ENCODE assay signal across 9 cellular contexts in genomic region chr19:39557791-39558622, GRCh38. TPM values are rescaled to one million over a fixed set of nuclear protein-coding genes. Genes with fewer than 3 reads are reported as not detected.
DNase-seq lines count a peak whose midpoint lies in the region; ATAC-seq, FAIRE-seq and TF ChIP-seq lines count a peak whose summit lies in the region.
"Had no signal": no experiment of that assay in that cellular context is flagged by ENCODE, and none has a peak within 500 bp of the region (broad histone marks: within the 10 kb centered on the region; RNA-seq: fewer than 3 reads in every experiment).

No MANE protein-coding gene starts in this region.

- no peak for TF ChIP-seq POLR2A in testis (IDR thresholded peaks at IDR 0.05)

- peak; percentile 73 for ATAC-seq in activated CD8-positive, alpha-beta T cell treated with anti-CD3 and anti-CD28 coated beads for 36 hours
- ATAC-seq in pancreas = peak in 3 of 4 donors; percentile 48 to 89 (median 74)

- intact Hi-C loops in activated CD8-positive, alpha-beta T cell treated with anti-CD3 and anti-CD28 coated beads for 36 hours (cut with micrococcal nuclease) = loop anchor here (10.0 kb wide), 1 partner anchor 207 kb away; no protein-coding TSS in a partner anchor
- intact Hi-C loops in pancreas (cut with DNase I) = loop anchor here in 1 of 3 donors (5.0 kb wide), 1 partner anchor 114 kb away; no protein-coding TSS in a partner anchor
- intact Hi-C loops in testis (cut with DNase I; ENCODE audit: low total_unique reads) = no loop called here

- H3K27ac Mint-ChIP-seq in activated CD8-positive, alpha-beta T cell treated with anti-CD3 and anti-CD28 coated beads for 36 hours = peak overlapping the region; percentile 85

- H3K27ac ChIP-seq in pancreas (no peak overlapping the region), testis (no peak overlapping the region)

- H3K4me3 ChIP-seq in pancreas (no peak overlapping the region), testis (no peak overlapping the region)

- no peaks in the 10 kb centered on the region for H3K36me3 ChIP-seq in pancreas
- H3K36me3 ChIP-seq in testis (ENCODE audit: low read depth, missing control alignments) = no peaks in the 10 kb centered on the region

- H3K4me1 ChIP-seq in pancreas (no peaks in the 10 kb centered on the region), testis (no peaks in the 10 kb centered on the region)

- H3K36me3 Mint-ChIP-seq in activated CD8-positive, alpha-beta T cell treated with anti-CD3 and anti-CD28 coated beads for 36 hours (ENCODE audit: low read depth) = no peaks in the 10 kb centered on the region

- no peaks in the 10 kb centered on the region for H3K9me3 ChIP-seq in pancreas
- no peaks in the 10 kb centered on the region for H3K9me3 ChIP-seq in testis

- no peaks in the 10 kb centered on the region for H3K27me3 Mint-ChIP-seq in activated CD8-positive, alpha-beta T cell treated with anti-CD3 and anti-CD28 coated beads for 36 hours

- no peak for FAIRE-seq in pancreas (lab: Jason Lieb, UNC)
- FAIRE-seq: colon had no signal

- no peak for TF ChIP-seq CTCF in activated CD8-positive, alpha-beta T cell treated with anti-CD3 and anti-CD28 coated beads for 36 hours (IDR thresholded peaks at IDR 0.05)
- no peak for TF ChIP-seq CTCF in pancreas (IDR thresholded peaks at IDR 0.05)
- no peak for TF ChIP-seq CTCF in testis (IDR thresholded peaks at IDR 0.05)

- POLR2A ChIA-PET in activated CD8-positive, alpha-beta T cell treated with anti-CD3 and anti-CD28 coated beads for 36 hours (lab: Charles Lee) = no interaction called here

- peaks cover 18% of the 10 kb centered on the region for H3K4me1 Mint-ChIP-seq in activated CD8-positive, alpha-beta T cell treated with anti-CD3 and anti-CD28 coated beads for 36 hours (ENCODE audit: low read depth)

- no peaks in the 10 kb centered on the region for H3K9me3 Mint-ChIP-seq in activated CD8-positive, alpha-beta T cell treated with anti-CD3 and anti-CD28 coated beads for 36 hours

- CTCF ChIA-PET in activated CD8-positive, alpha-beta T cell treated with anti-CD3 and anti-CD28 coated beads for 36 hours (lab: Charles Lee) = no interaction called here

- peak; percentile 48 to 87 for DNase-seq in NCI-H187 (lab: John Stamatoyannopoulos, UW)
- DNase-seq in NCI-H187 treated with DMSO at 0.1 percent for 48 hours (lab: John Stamatoyannopoulos, UW) = no peak
- peak; percentile 70 for DNase-seq in M059J (ENCODE audit: low read depth)
- peak; percentile 30 for DNase-seq in activated CD8-positive, alpha-beta T cell treated with anti-CD3 and anti-CD28 coated beads for 36 hours
- DNase-seq in pancreas = no peak
- DNase-seq in testis = no peak
- no peak for DNase-seq in NCI-H128 (lab: John Stamatoyannopoulos, UW; ENCODE audit: unreplicated experiment)
- DNase-seq in Kasumi-1 (lab: John Stamatoyannopoulos, UW) = no peak

- no peaks in the 10 kb centered on the region for H3K27me3 ChIP-seq in pancreas
- no peaks in the 10 kb centered on the region for H3K27me3 ChIP-seq in testis

- WGBS in pancreas, 2 donors = 59 to 61% methylated on average over 5 of the region's 5 CpGs
- WGBS in testis, 2 donors = 70 to 78% methylated on average over 5 of the region's 5 CpGs

- peak overlapping the region; percentile 46 for H3K4me3 Mint-ChIP-seq in activated CD8-positive, alpha-beta T cell treated with anti-CD3 and anti-CD28 coated beads for 36 hours

RNA-seq across cellular contexts. Expression of gene EID2, which starts 18.0 kb away (rescaled TPM):
- total RNA-seq in M059J (2014; rRNA removed; shearing (Covaris generic)) = 16.4 and 20.0 TPM in 2 replicates
- 10 to 100 TPM; 11.1 to 11.7 TPM for total RNA-seq in activated CD8-positive, alpha-beta T cell treated with anti-CD3 and anti-CD28 coated beads for 36 hours
- total RNA-seq in pancreas (1 to 10 TPM; 3.3 to 7.5 (median 5.2) TPM), testis (10 to 100 TPM; 23.9 to 26.7 TPM)
- polyA plus RNA-seq in pancreas (10 to 100 TPM in 1 of 2 donors, 1 to 10 TPM in 1; 6.7 to 10.8 TPM), testis (ENCODE audit: insufficient read depth, low read depth, low replicate concordance) (15.0 TPM)

RNA-seq across cellular contexts. Expression of gene EID2B, which starts 25.4 kb away (rescaled TPM):
- 7.4 and 8.9 TPM in 2 replicates for total RNA-seq in M059J (2014; rRNA removed; shearing (Covaris generic))
- total RNA-seq in activated CD8-positive, alpha-beta T cell treated with anti-CD3 and anti-CD28 coated beads for 36 hours = 1 to 10 TPM; 3.0 TPM
- total RNA-seq in pancreas (1 to 10 TPM in 1 of 6 donors, under 1 TPM in 5; 0.63 to 1.1 (median 0.80) TPM), testis (10 to 100 TPM in 1 of 2 donors, 1 to 10 TPM in 1; 9.2 to 12.2 TPM)
- polyA plus RNA-seq in pancreas (1 to 10 TPM; 1.3 to 3.9 TPM), testis (ENCODE audit: insufficient read depth, low read depth, low replicate concordance) (6.6 TPM)

RNA-seq across cellular contexts. Expression of gene SELENOV, which starts 43.1 kb away (rescaled TPM):
- total RNA-seq in M059J (2014; rRNA removed; shearing (Covaris generic)) = not detected in 2 replicates
- total RNA-seq in activated CD8-positive, alpha-beta T cell treated with anti-CD3 and anti-CD28 coated beads for 36 hours = not detected
- not detected for total RNA-seq in pancreas
- not detected for polyA plus RNA-seq in pancreas
- total RNA-seq in testis = 10 to 100 TPM in 1 of 2 donors, 1 to 10 TPM in 1; 2.5 to 10.8 TPM
- 19.7 TPM for polyA plus RNA-seq in testis (ENCODE audit: insufficient read depth, low read depth, low replicate concordance)

RNA-seq across cellular contexts. Expression of gene LGALS13, which starts 44.3 kb away (rescaled TPM):
- not detected in 2 replicates for total RNA-seq in M059J (2014; rRNA removed; shearing (Covaris generic))
- total RNA-seq in activated CD8-positive, alpha-beta T cell treated with anti-CD3 and anti-CD28 coated beads for 36 hours = not detected
- total RNA-seq in pancreas (not detected), testis (not detected)
- polyA plus RNA-seq in pancreas (not detected), testis (ENCODE audit: insufficient read depth, low read depth, low replicate concordance) (not detected)

RNA-seq across cellular contexts. Expression of gene DLL3, which starts 59.3 kb away (rescaled TPM):
- 0.86 and 2.3 TPM in 2 replicates for total RNA-seq in M059J (2014; rRNA removed; shearing (Covaris generic))
- total RNA-seq in activated CD8-positive, alpha-beta T cell treated with anti-CD3 and anti-CD28 coated beads for 36 hours = 1 to 10 TPM; 1.3 to 1.6 TPM
- total RNA-seq in pancreas = under 1 TPM in 1 of 6 donors, not detected in 5; 0.13 TPM
- under 1 TPM in 1 of 2 donors, not detected in 1; 0.14 TPM for polyA plus RNA-seq in pancreas
- total RNA-seq in testis = 1 to 10 TPM; 4.5 to 6.5 TPM
- 1.6 TPM for polyA plus RNA-seq in testis (ENCODE audit: insufficient read depth, low read depth, low replicate concordance)

Comparison
In these comparisons a context has a peak if more than half of its experiments do, and no peak if none do; other contexts are left out.
1. DNase-seq: peak in NCI-H187 (2 of 2), M059J (single experiment) and activated CD8-positive, alpha-beta T cell treated with anti-CD3 and anti-CD28 coated beads for 36 hours (single experiment); none in NCI-H187 treated with DMSO at 0.1 percent for 48 hours (single experiment), pancreas (0 of 6), testis (single experiment), NCI-H128 (single experiment) and Kasumi-1 (0 of 2).